8 cellular contexts compared by ENCODE assay signal in genomic region chr10:96673318-96674099, GRCh38. TPM values are rescaled to one million over a fixed set of nuclear protein-coding genes. Genes with fewer than 3 reads are reported as not detected.
DNase-seq lines count a peak whose midpoint lies in the region; ATAC-seq and TF ChIP-seq lines count a peak whose summit lies in the region.

No MANE protein-coding gene starts in this region.

- H3K27me3 ChIP-seq in colonic mucosa: no peaks in the 10 kb centered on the region

- H3K9ac ChIP-seq in colonic mucosa (ENCODE audit: low read depth in 2 of 2, low read length in 2 of 2): no peak overlapping the region

- peaks cover 4% of the 10 kb centered on the region for H3K4me1 ChIP-seq in colonic mucosa

- no peak overlapping the region for H3K4me3 ChIP-seq in colonic mucosa

- intact Hi-C loops in colonic mucosa (cut with DNase I): no loop called here

- peak; percentile 56 for ATAC-seq in GM19467 (IDR thresholded peaks at IDR 0.05; ENCODE audit: unreplicated experiment)
- no peak for ATAC-seq in stimulated activated naive CD8-positive, alpha-beta T cell treated with anti-CD3 and anti-CD28 coated beads, Interleukin-15, Interleukin-2, amounts not matched to agents 100 U/mL and 50 U/mL, for 24 hours

- TF ChIP-seq CTCF in colonic mucosa (IDR thresholded peaks at IDR 0.05): no peak

- H3K27ac ChIP-seq in colonic mucosa: peak overlapping the region; percentile 64

- H3K36me3 ChIP-seq in colonic mucosa: no peaks in the 10 kb centered on the region

- H3K9me3 ChIP-seq in colonic mucosa: no peaks in the 10 kb centered on the region

- DNase-seq in AG20443 (ENCODE audit: low spot score) (peak; percentile 65), Kasumi-1 (lab: John Stamatoyannopoulos, UW) (peak; percentile 96 to 99), colonic mucosa (peak; percentile 41), myocyte (ENCODE audit: low read depth) (peak; percentile 25), NCI-H2081 treated with DMSO at 0.1 percent for 48 hours (lab: John Stamatoyannopoulos, UW) (no peak)
- no peak for DNase-seq in stimulated activated CD4-positive, alpha-beta T cell treated with anti-CD3 and anti-CD28 coated beads, Interleukin-12 subunit alpha, Interleukin-12 subunit beta, amount 100 ng/mL, for 4 hours
- DNase-seq in stimulated activated naive CD8-positive, alpha-beta T cell treated with anti-CD3 and anti-CD28 coated beads, Interleukin-15, Interleukin-2, amounts not matched to agents 100 U/mL and 50 U/mL, for 24 hours: no peak

RNA-seq across cellular contexts. Expression of gene PIK3AP1, which starts 46.8 kb away (rescaled TPM):
- total RNA-seq in colonic mucosa (10 to 100 TPM; 10.9 to 12.4 TPM), myocyte (0.29 and 2.0 TPM in 2 replicates)
- polyA plus RNA-seq in myocyte (2012): 0.68 TPM

Comparison
In these comparisons a context has a peak if more than half of its experiments do, and no peak if none do; other contexts are left out.
1. DNase-seq: peak in AG20443 (single experiment), Kasumi-1 (2 of 2), colonic mucosa (single experiment) and myocyte (single experiment); none in stimulated activated CD4-positive, alpha-beta T cell treated with anti-CD3 and anti-CD28 coated beads, Interleukin-12 subunit alpha, Interleukin-12 subunit beta, amount 100 ng/mL, for 4 hours (single experiment), stimulated activated naive CD8-positive, alpha-beta T cell treated with anti-CD3 and anti-CD28 coated beads, Interleukin-15, Interleukin-2, amounts not matched to agents 100 U/mL and 50 U/mL, for 24 hours (single experiment) and NCI-H2081 treated with DMSO at 0.1 percent for 48 hours (single experiment).